ENCODE assay signal across 8 cellular contexts in the genomic region with DNA sequence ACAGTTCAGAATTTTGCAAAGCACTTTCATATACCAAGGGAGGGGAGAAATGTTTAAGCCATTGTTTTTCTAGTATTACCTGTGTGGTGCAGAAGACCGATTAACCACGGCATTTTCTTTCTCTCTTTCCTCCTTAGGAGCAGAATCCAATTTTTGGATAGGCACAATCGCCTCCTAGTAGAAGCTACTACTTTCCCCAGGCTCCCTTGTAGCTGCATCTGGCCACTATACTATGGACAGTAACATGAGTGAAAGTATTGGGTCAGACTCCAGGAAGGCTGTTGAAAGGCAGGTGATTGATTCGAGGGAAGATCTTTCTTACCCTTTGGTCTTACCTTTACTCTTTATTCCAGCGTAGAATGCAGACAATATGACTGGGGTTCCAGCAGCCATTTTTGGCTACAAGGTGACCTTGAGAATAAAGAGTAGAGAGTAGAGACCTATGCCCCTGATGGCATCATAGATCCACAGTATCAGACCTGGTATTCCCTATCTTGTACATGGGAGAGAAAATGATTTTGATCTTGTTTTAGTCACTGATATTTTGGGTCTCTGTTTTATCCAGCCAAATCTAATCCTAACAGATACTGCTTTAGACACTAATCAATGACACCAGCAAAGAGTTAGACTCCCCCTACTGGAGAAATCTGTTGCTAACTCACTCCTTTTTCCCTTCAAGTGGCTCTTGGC.
DNase-seq lines count a peak whose midpoint lies in the region; ATAC-seq and TF ChIP-seq lines count a peak whose summit lies in the region.

No MANE protein-coding gene starts in this region.

- no peaks in the 10 kb centered on the region for H3K9me3 ChIP-seq in Loucy (ENCODE audit: insufficient read depth, low read depth, low read length)

- H3K9me2 ChIP-seq in Loucy (replicated peaks; ENCODE audit: low read depth, low read length): no peaks in the 10 kb centered on the region

- no peak overlapping the region for H3K9ac ChIP-seq in Loucy (ENCODE audit: low read depth, low read length, poor library complexity, severe bottlenecking)

- H3K4me1 ChIP-seq in Loucy (ENCODE audit: insufficient read depth, low read length, poor library complexity, severe bottlenecking): peaks cover 3% of the 10 kb centered on the region
- H3K4me1 ChIP-seq in foreskin keratinocyte: peaks cover 7% of the 10 kb centered on the region

- no peaks in the 10 kb centered on the region for H3F3A ChIP-seq in Loucy (ENCODE audit: low read depth)

- peak; percentile 96 for TF ChIP-seq CTCF in Loucy (conservative IDR thresholded peaks at IDR 0.05; ENCODE audit: low read length)
- peak; percentile 81 for TF ChIP-seq CTCF in foreskin keratinocyte (conservative IDR thresholded peaks at IDR 0.05)
- TF ChIP-seq CTCF in retinal pigment epithelial cell (conservative IDR thresholded peaks at IDR 0.05; ENCODE audit: low read depth, low read length): peak; percentile 85

- peak; percentile 74 for ATAC-seq in GM19035 (IDR thresholded peaks at IDR 0.05; ENCODE audit: unreplicated experiment)
- peak; percentile 53 for ATAC-seq in foreskin keratinocyte

- H3K36me3 ChIP-seq in Loucy (ENCODE audit: insufficient read depth, low read length): no peaks in the 10 kb centered on the region

- H3K27ac ChIP-seq in foreskin keratinocyte: no peak overlapping the region

- no peaks in the 10 kb centered on the region for H3K27me3 ChIP-seq in Loucy (ENCODE audit: insufficient read depth, low read length, poor library complexity, severe bottlenecking)
- no peaks in the 10 kb centered on the region for H3K27me3 ChIP-seq in foreskin keratinocyte

- no peak overlapping the region for H3K4me3 ChIP-seq in Loucy (ENCODE audit: low read length, poor library complexity, severe bottlenecking)
- no peak overlapping the region for H3K4me3 ChIP-seq in retinal pigment epithelial cell (ENCODE audit: low read length)

- H2AFZ ChIP-seq in Loucy (ENCODE audit: low read length): peak overlapping the region; percentile 11; the same call in 1 of the 2 replicates

- DNase-seq in COR-L47 (lab: John Stamatoyannopoulos, UW): peak; percentile 12
- peak; percentile 72 for DNase-seq in SKM-1 treated with dmso at 0.1 percent for 144 hours (lab: John Stamatoyannopoulos, UW; ENCODE audit: unreplicated experiment)
- DNase-seq in foreskin keratinocyte: peak in 1 of 2 donors; percentile 53
- DNase-seq in retinal pigment epithelial cell (ENCODE audit: low read depth): no peak
- DNase-seq in cerebellar nuclear complex (lab: John Stamatoyannopoulos, UW): no peak
- DNase-seq in activated T-cell treated with anti-CD3 and anti-CD28 coated beads for 4 hours: no peak

- no peaks in the 10 kb centered on the region for H4K20me1 ChIP-seq in Loucy (ENCODE audit: insufficient read depth, low read length, poor library complexity, severe bottlenecking)

- H3K4me2 ChIP-seq in Loucy (ENCODE audit: low read depth, low read length, poor library complexity, severe bottlenecking): no peak overlapping the region

- H3K79me2 ChIP-seq in Loucy (ENCODE audit: insufficient read depth, low read length): no peaks in the 10 kb centered on the region

Comparison
In these comparisons a context has a peak if more than half of its experiments do, and no peak if none do; other contexts are left out.
1. DNase-seq: peak in COR-L47 (single experiment) and SKM-1 treated with dmso at 0.1 percent for 144 hours (single experiment); none in retinal pigment epithelial cell (single experiment), cerebellar nuclear complex (0 of 2) and activated T-cell treated with anti-CD3 and anti-CD28 coated beads for 4 hours (single experiment).
2. Peak in every context shown above with its lines, with median percentiles within 50 percentile points of each other: CTCF ChIP-seq.